ENCODE assay signal across 11 cellular contexts in genomic region chr2:64946737-64947090, GRCh38. TPM values are rescaled to one million over a fixed set of nuclear protein-coding genes. Genes with fewer than 3 reads are reported as not detected.
DNase-seq lines count a peak whose midpoint lies in the region; ATAC-seq and TF ChIP-seq lines count a peak whose summit lies in the region.
"Had no signal": no experiment of that assay in that cellular context is flagged by ENCODE, and none has a peak within 500 bp of the region (broad histone marks: within the 10 kb centered on the region; RNA-seq: fewer than 3 reads in every experiment).

No MANE protein-coding gene starts in this region.

- H3K4me1 Mint-ChIP-seq in CD4-positive, alpha-beta T cell (ENCODE audit: low read depth): peaks cover 33% of the 10 kb centered on the region
- peaks cover 36% of the 10 kb centered on the region for H3K4me1 Mint-ChIP-seq in activated naive CD8-positive, alpha-beta T cell (ENCODE audit: low read depth)
- H3K4me1 Mint-ChIP-seq in naive thymus-derived CD4-positive, alpha-beta T cell: peaks cover 29 to 57% (median 42%) of the 10 kb centered on the region in 7 donors

- POLR2A ChIA-PET in CD4-positive, alpha-beta T cell (lab: Charles Lee): interaction anchor here (1.1 to 1.4 kb wide), 2 partner anchors 19 to 29 kb away, joined by 3 to 6 read pairs; no protein-coding TSS in a partner anchor
- POLR2A ChIA-PET in naive thymus-derived CD4-positive, alpha-beta T cell (lab: Charles Lee): no interaction called here

- no peaks in the 10 kb centered on the region for H3K36me3 ChIP-seq in naive thymus-derived CD4-positive, alpha-beta T cell (ENCODE audit: control insufficient read depth in 2 of 3, insufficient read depth in 3 of 3, low read length in 3 of 3)
- H3K36me3 ChIP-seq in sigmoid colon: no peaks in the 10 kb centered on the region

- H3K27me3 Mint-ChIP-seq in CD4-positive, alpha-beta T cell: no peaks in the 10 kb centered on the region
- H3K27me3 Mint-ChIP-seq in activated naive CD8-positive, alpha-beta T cell: no peaks in the 10 kb centered on the region
- H3K27me3 Mint-ChIP-seq in naive thymus-derived CD4-positive, alpha-beta T cell: no peaks in the 10 kb centered on the region

- H3K27ac Mint-ChIP-seq in CD4-positive, alpha-beta T cell: peak overlapping the region; percentile 47
- H3K27ac Mint-ChIP-seq in activated naive CD8-positive, alpha-beta T cell: peak overlapping the region; percentile 86
- H3K27ac Mint-ChIP-seq in naive thymus-derived CD4-positive, alpha-beta T cell: peak overlapping the region; percentile 49 to 94 (median 89)

- H3K9me3 Mint-ChIP-seq in CD4-positive, alpha-beta T cell: no peaks in the 10 kb centered on the region
- H3K9me3 Mint-ChIP-seq in activated naive CD8-positive, alpha-beta T cell (ENCODE audit: low read depth): no peaks in the 10 kb centered on the region
- H3K9me3 Mint-ChIP-seq in naive thymus-derived CD4-positive, alpha-beta T cell: peaks cover 0 to 2% (median 0%) of the 10 kb centered on the region in 11 donors

- DNase-seq in CD4-positive, alpha-beta T cell: no peak
- DNase-seq in HL-60 (ENCODE audit: low read depth in 1 of 2, low spot score in 1 of 2) (no peak), SKM-1 (lab: John Stamatoyannopoulos, UW; ENCODE audit: unreplicated experiment) (no peak), sigmoid colon (no peak)
- DNase-seq in naive thymus-derived CD4-positive, alpha-beta T cell: no peak
- DNase-seq in activated CD4-positive, CD25-positive, alpha-beta regulatory T cell treated with anti-CD3 and anti-CD28 coated beads, Interleukin-2, amount 50 U/mL, for 72 hours: no peak
- DNase-seq: midbrain, NCI-H510A had no signal

- no peaks in the 10 kb centered on the region for H3K9me3 ChIP-seq in CD4-positive, alpha-beta T cell (ENCODE audit: control insufficient read depth, low read length)
- no peaks in the 10 kb centered on the region for H3K9me3 ChIP-seq in naive thymus-derived CD4-positive, alpha-beta T cell (ENCODE audit: control insufficient read depth in 2 of 3, low read length in 3 of 3)
- H3K9me3 ChIP-seq in sigmoid colon: no peaks in the 10 kb centered on the region

- H3K27me3 ChIP-seq in CD4-positive, alpha-beta T cell (ENCODE audit: control insufficient read depth, insufficient read depth, low read length): no peaks in the 10 kb centered on the region
- no peaks in the 10 kb centered on the region for H3K27me3 ChIP-seq in HL-60 (ENCODE audit: insufficient read depth, poor library complexity, severe bottlenecking)
- no peaks in the 10 kb centered on the region for H3K27me3 ChIP-seq in naive thymus-derived CD4-positive, alpha-beta T cell (ENCODE audit: control insufficient read depth in 2 of 2, insufficient read depth in 2 of 2, low read length in 2 of 2)
- H3K27me3 ChIP-seq in sigmoid colon: no peaks in the 10 kb centered on the region

- no peak for TF ChIP-seq EP300 in sigmoid colon (IDR thresholded peaks at IDR 0.05)

- CTCF ChIA-PET in CD4-positive, alpha-beta T cell (lab: Charles Lee): interaction anchor here (0.8 kb wide), 1 partner anchor 17 kb away, joined by 3 read pairs; no protein-coding TSS in a partner anchor
- CTCF ChIA-PET in naive thymus-derived CD4-positive, alpha-beta T cell (lab: Charles Lee): no interaction called here

- no peak for ATAC-seq in CD4-positive, alpha-beta T cell (ENCODE audit: poor library complexity)
- ATAC-seq in naive thymus-derived CD4-positive, alpha-beta T cell: no peak
- ATAC-seq in HG02623 (IDR thresholded peaks at IDR 0.05; ENCODE audit: unreplicated experiment): no peak
- ATAC-seq: esophagus mucosa had no signal

- TF ChIP-seq CTCF in CD4-positive, alpha-beta T cell (IDR thresholded peaks at IDR 0.05): no peak
- TF ChIP-seq CTCF in HL-60 (IDR thresholded peaks at IDR 0.05; ENCODE audit: insufficient read depth, low read length) (no peak), sigmoid colon (IDR thresholded peaks at IDR 0.05) (no peak)

- peaks cover 21 to 25% of the 10 kb centered on the region in 2 donors for H3K4me1 ChIP-seq in naive thymus-derived CD4-positive, alpha-beta T cell (ENCODE audit: control insufficient read depth in 2 of 2, insufficient read depth in 2 of 2, low read length in 2 of 2)
- peaks cover 0 to 19% (median 5%) of the 10 kb centered on the region in 4 donors for H3K4me1 ChIP-seq in sigmoid colon

- H3K4me3 ChIP-seq in HL-60 (replicated peaks; ENCODE audit: insufficient read depth, low read length) (no peak overlapping the region; the same call in 1 of the 2 replicates), sigmoid colon (no peak overlapping the region)
- H3K4me3 ChIP-seq in naive thymus-derived CD4-positive, alpha-beta T cell (ENCODE audit: low read length): peak overlapping the region; percentile 19

- peak overlapping the region; percentile 66 for H3K4me3 Mint-ChIP-seq in CD4-positive, alpha-beta T cell
- peak overlapping the region; percentile 73 for H3K4me3 Mint-ChIP-seq in activated naive CD8-positive, alpha-beta T cell
- peak overlapping the region; percentile 65 to 84 (median 80) for H3K4me3 Mint-ChIP-seq in naive thymus-derived CD4-positive, alpha-beta T cell

- no peak overlapping the region for H3K27ac ChIP-seq in CD4-positive, alpha-beta T cell (ENCODE audit: low read depth, low read length)
- H3K27ac ChIP-seq in HL-60 (replicated peaks) (peak overlapping the region; percentile 95), sigmoid colon (no peak overlapping the region)
- peak overlapping the region; percentile 50 for H3K27ac ChIP-seq in naive thymus-derived CD4-positive, alpha-beta T cell (ENCODE audit: low read depth, low read length)

- no peaks in the 10 kb centered on the region for H3K36me3 Mint-ChIP-seq in CD4-positive, alpha-beta T cell (ENCODE audit: low read depth)
- H3K36me3 Mint-ChIP-seq in activated naive CD8-positive, alpha-beta T cell: no peaks in the 10 kb centered on the region
- H3K36me3 Mint-ChIP-seq in naive thymus-derived CD4-positive, alpha-beta T cell: peaks cover 0 to 3% (median 0%) of the 10 kb centered on the region in 5 donors

- TF ChIP-seq POLR2A in sigmoid colon (IDR thresholded peaks at IDR 0.05): no peak

- intact Hi-C loops in CD4-positive, alpha-beta T cell (cut with DNase I, micrococcal nuclease): no loop called here
- intact Hi-C loops in naive thymus-derived CD4-positive, alpha-beta T cell (cut with micrococcal nuclease): loop anchor here (1.0 to 2.0 kb wide), 5 partner anchors 28 to 42 kb away; partner anchors contain the start of gene SLC1A4 (in 1 of the 2)
- intact Hi-C loops in sigmoid colon (cut with DNase I): no loop called here

RNA-seq across cellular contexts. Expression of gene SLC1A4, which starts 42.5 kb away (rescaled TPM):
- total RNA-seq in CD4-positive, alpha-beta T cell: 1 to 10 TPM; 2.4 to 2.8 TPM
- 10 to 100 TPM in 1 of 5 experiments, 1 to 10 TPM in 4; 1.1 to 34.5 (median 2.2) TPM for total RNA-seq in naive thymus-derived CD4-positive, alpha-beta T cell
- polyA plus RNA-seq in naive thymus-derived CD4-positive, alpha-beta T cell: under 1 TPM in 1 of 2 donors, not detected in 1; 0.33 TPM
- 10 to 100 TPM in 1 of 4 donors, 1 to 10 TPM in 3; 5.0 to 11.4 (median 5.7) TPM for total RNA-seq in sigmoid colon
- polyA plus RNA-seq in sigmoid colon: 10 to 100 TPM in 1 of 3 donors, 1 to 10 TPM in 1, under 1 TPM in 1; 0.60 to 13.4 (median 4.9) TPM

Comparison
In these comparisons a context has a peak if more than half of its experiments do, and no peak if none do; other contexts are left out.
1. H3K27ac ChIP-seq: peak in HL-60 (single experiment) and naive thymus-derived CD4-positive, alpha-beta T cell (single experiment); none in CD4-positive, alpha-beta T cell (single experiment) and sigmoid colon (0 of 4).
2. intact Hi-C loops: an anchor here in naive thymus-derived CD4-positive, alpha-beta T cell (1.0 to 2.0 kb wide); none called in CD4-positive, alpha-beta T cell and sigmoid colon.
3. Peak in every context shown above with its lines, with median percentiles within 50 percentile points of each other: H3K27ac Mint-ChIP-seq and H3K4me3 Mint-ChIP-seq.